In genomic region chr12:3998968-3999792, GRCh38 we compare ENCODE assay signal across 18 cellular contexts.
DNase-seq lines count a peak whose midpoint lies in the region; ATAC-seq and TF ChIP-seq lines count a peak whose summit lies in the region.
"Had no signal": no experiment of that assay in that cellular context is flagged by ENCODE, and none has a peak within 500 bp of the region (broad histone marks: within the 10 kb centered on the region; RNA-seq: fewer than 3 reads in every experiment).

No MANE protein-coding gene starts in this region.

- H3K27ac Mint-ChIP-seq in neural crest cell (ENCODE audit: unreplicated experiment): peak overlapping the region; percentile 23

- peaks cover 7% of the 10 kb centered on the region for H3K9me3 Mint-ChIP-seq in neural crest cell

- TF ChIP-seq CTCF in RWPE2 (IDR thresholded peaks at IDR 0.05; ENCODE audit: poor library complexity, severe bottlenecking) (no peak), hepatocyte (IDR thresholded peaks at IDR 0.05; ENCODE audit: poor library complexity) (no peak), neural crest cell (conservative IDR thresholded peaks at IDR 0.05) (no peak)

- H3K4me1 ChIP-seq in RWPE2 (ENCODE audit: insufficient read depth, poor library complexity, severe bottlenecking) (peaks cover 32% of the 10 kb centered on the region), hepatocyte (ENCODE audit: insufficient read depth) (peaks cover 22% of the 10 kb centered on the region)
- H3K4me1 ChIP-seq: right atrium auricular region had no signal

- DNase-seq in DMS53 treated with DMSO at 0.1 percent for 48 hours (lab: John Stamatoyannopoulos, UW; ENCODE audit: unreplicated experiment): peak; percentile 100
- peak; percentile 91 for DNase-seq in RWPE2 (ENCODE audit: low spot score)
- peak; percentile 89 for DNase-seq in hepatocyte (ENCODE audit: low spot score)
- no peak for DNase-seq in neural crest cell (ENCODE audit: low read depth, low spot score)
- no peak for DNase-seq in COLO829 (ENCODE audit: low spot score)
- DNase-seq in activated CD8-positive, alpha-beta memory T cell treated with anti-CD3 and anti-CD28 coated beads, Interleukin-2, amount 50 U/mL, for 4 hours: no peak
- DNase-seq: AML-193, EL, esophagus squamous epithelium, hypothalamus, KBM-7, NCI-H1436 treated with DMSO at 0.1 percent for 48 hours, NCI-H774, SHP77 had no signal

- H3K4me1 Mint-ChIP-seq in neural crest cell: peaks cover 5% of the 10 kb centered on the region

- H3K9me2 ChIP-seq in hepatocyte (replicated peaks; ENCODE audit: insufficient read depth): no peaks in the 10 kb centered on the region

- peaks cover 5% of the 10 kb centered on the region for H3K36me3 Mint-ChIP-seq in neural crest cell (ENCODE audit: low read depth)
- H3K36me3 Mint-ChIP-seq: activated naive CD4-positive, alpha-beta T cell treated with anti-CD3 and anti-CD28 coated beads, Interleukin-2, amount 50 U/mL, for 72 hours had no signal

- H3K36me3 ChIP-seq in RWPE2 (ENCODE audit: low read depth): no peaks in the 10 kb centered on the region
- no peaks in the 10 kb centered on the region for H3K36me3 ChIP-seq in hepatocyte (replicated peaks; ENCODE audit: insufficient read depth, low read depth)
- H3K36me3 ChIP-seq: esophagus squamous epithelium, right atrium auricular region had no signal

- H3K27me3 ChIP-seq in RWPE2 (ENCODE audit: insufficient read depth, poor library complexity, severe bottlenecking) (no peaks in the 10 kb centered on the region), hepatocyte (no peaks in the 10 kb centered on the region)
- H3K27me3 ChIP-seq: right atrium auricular region had no signal

- H3K27me3 Mint-ChIP-seq in neural crest cell (ENCODE audit: low read depth): peaks cover 3% of the 10 kb centered on the region

- H3K9me3 ChIP-seq in RWPE2 (ENCODE audit: severe bottlenecking) (no peaks in the 10 kb centered on the region), hepatocyte (ENCODE audit: low read depth) (no peaks in the 10 kb centered on the region)
- H3K9me3 ChIP-seq: esophagus squamous epithelium, right atrium auricular region had no signal

- H2AFZ ChIP-seq in hepatocyte: no peak overlapping the region

- ATAC-seq in RWPE2 (ENCODE audit: low read depth) (peak; percentile 93), HG03342 (IDR thresholded peaks at IDR 0.05; ENCODE audit: unreplicated experiment) (no peak), GM21723 (IDR thresholded peaks at IDR 0.05; ENCODE audit: unreplicated experiment) (no peak)

- peak overlapping the region; percentile 36 for H3K4me2 ChIP-seq in hepatocyte

- H3K4me3 Mint-ChIP-seq in neural crest cell: no peak overlapping the region

- H3K27ac ChIP-seq in RWPE2 (ENCODE audit: poor library complexity, severe bottlenecking): peak overlapping the region; percentile 96
- peak overlapping the region; percentile 97 for H3K27ac ChIP-seq in hepatocyte
- H3K27ac ChIP-seq: esophagus squamous epithelium, right atrium auricular region had no signal

- 41% methylated on average over 7 of the region's 7 CpGs for WGBS in hepatocyte (ENCODE audit: low lambda C conversion rate, missing lambda C conversion rate)

- no peaks in the 10 kb centered on the region for H4K20me1 ChIP-seq in hepatocyte (ENCODE audit: insufficient read depth, poor library complexity, severe bottlenecking)

- H3K4me3 ChIP-seq in RWPE2 (ENCODE audit: severe bottlenecking) (no peak overlapping the region), hepatocyte (no peak overlapping the region)
- H3K4me3 ChIP-seq: esophagus squamous epithelium, right atrium auricular region had no signal

- H3K79me2 ChIP-seq in hepatocyte: no peaks in the 10 kb centered on the region

Comparison
In these comparisons a context has a peak if more than half of its experiments do, and no peak if none do; other contexts are left out.
1. DNase-seq: peak in DMS53 treated with DMSO at 0.1 percent for 48 hours (single experiment), RWPE2 (single experiment) and hepatocyte (single experiment); none in neural crest cell (single experiment), COLO829 (single experiment) and activated CD8-positive, alpha-beta memory T cell treated with anti-CD3 and anti-CD28 coated beads, Interleukin-2, amount 50 U/mL, for 4 hours (single experiment).